ENCODE assay signal across 8 cellular contexts in genomic region chr7:26078437-26079362, GRCh38.
DNase-seq lines count a peak whose midpoint lies in the region; ATAC-seq and TF ChIP-seq lines count a peak whose summit lies in the region.

No MANE protein-coding gene starts in this region.

- H3K36me3 Mint-ChIP-seq in activated CD4-positive, alpha-beta T cell treated with anti-CD3 and anti-CD28 coated beads, Interleukin-2, amount 10 ng/mL, durations not matched to agents 24 days and 14 days (ENCODE audit: low read depth), result no peaks in the 10 kb centered on the region
- no peaks in the 10 kb centered on the region for H3K36me3 Mint-ChIP-seq in dendritic cell treated with granulocyte-macrophage colony-stimulating factor and Interleukin-4, amounts not matched to agents 40 ng/mL and 50 ng/mL, for 4 days (ENCODE audit: low read depth)

- H3K9me3 ChIP-seq in BLaER1 (no peaks in the 10 kb centered on the region), mucosa of descending colon (no peaks in the 10 kb centered on the region)

- no peaks in the 10 kb centered on the region for H3K9me3 Mint-ChIP-seq in activated CD4-positive, alpha-beta T cell treated with anti-CD3 and anti-CD28 coated beads, Interleukin-2, amount 10 ng/mL, durations not matched to agents 24 days and 14 days
- no peaks in the 10 kb centered on the region for H3K9me3 Mint-ChIP-seq in dendritic cell treated with granulocyte-macrophage colony-stimulating factor and Interleukin-4, amounts not matched to agents 40 ng/mL and 50 ng/mL, for 4 days

- H3K4me2 ChIP-seq in BLaER1, result peak overlapping the region; percentile 52

- H3K27me3 ChIP-seq in BLaER1, result no peaks in the 10 kb centered on the region

- no peaks in the 10 kb centered on the region for H4K20me1 ChIP-seq in BLaER1

- no peak for TF ChIP-seq CTCF in mucosa of descending colon (IDR thresholded peaks at IDR 0.05)

- ATAC-seq in GM19351 (IDR thresholded peaks at IDR 0.05; ENCODE audit: unreplicated experiment) (peak; percentile 91), HG03469 (IDR thresholded peaks at IDR 0.05; ENCODE audit: unreplicated experiment) (peak; percentile 65), mucosa of descending colon (peak; percentile 89)

- no peak overlapping the region for H3K27ac ChIP-seq in BLaER1

- H3K4me3 ChIP-seq in BLaER1, result no peak overlapping the region
- no peak overlapping the region for H3K4me3 ChIP-seq in mucosa of descending colon

- H3K27me3 Mint-ChIP-seq in activated CD4-positive, alpha-beta T cell treated with anti-CD3 and anti-CD28 coated beads, Interleukin-2, amount 10 ng/mL, durations not matched to agents 24 days and 14 days, result peaks cover 71% of the 10 kb centered on the region
- peaks cover 59% of the 10 kb centered on the region for H3K27me3 Mint-ChIP-seq in dendritic cell treated with granulocyte-macrophage colony-stimulating factor and Interleukin-4, amounts not matched to agents 40 ng/mL and 50 ng/mL, for 4 days

- DNase-seq in NCI-H524 (lab: John Stamatoyannopoulos, UW) (peak; percentile 92 to 98), mucosa of descending colon (peak; percentile 80 to 83 (median 81))
- DNase-seq in activated CD4-positive, alpha-beta T cell treated with anti-CD3 and anti-CD28 coated beads, Interleukin-2, amount 10 ng/mL, durations not matched to agents 24 days and 14 days, result peak; percentile 93
- peak; percentile 61 to 63 for DNase-seq in stimulated activated CD8-positive, alpha-beta memory T cell treated with anti-CD3 and anti-CD28 coated beads, Interleukin-7, amount 100 ng/mL, for 1 hour (ENCODE audit: low read depth in 2 of 2)

- no peak overlapping the region for H3K9ac ChIP-seq in BLaER1

- H3K4me1 ChIP-seq in BLaER1 (peaks cover 17% of the 10 kb centered on the region), mucosa of descending colon (ENCODE audit: low read depth) (no peaks in the 10 kb centered on the region)

- peaks cover 8% of the 10 kb centered on the region for H3K4me1 Mint-ChIP-seq in activated CD4-positive, alpha-beta T cell treated with anti-CD3 and anti-CD28 coated beads, Interleukin-2, amount 10 ng/mL, durations not matched to agents 24 days and 14 days
- no peaks in the 10 kb centered on the region for H3K4me1 Mint-ChIP-seq in dendritic cell treated with granulocyte-macrophage colony-stimulating factor and Interleukin-4, amounts not matched to agents 40 ng/mL and 50 ng/mL, for 4 days (ENCODE audit: low read depth)

- peak overlapping the region; percentile 5 for H3K4me3 Mint-ChIP-seq in activated CD4-positive, alpha-beta T cell treated with anti-CD3 and anti-CD28 coated beads, Interleukin-2, amount 10 ng/mL, durations not matched to agents 24 days and 14 days
- H3K4me3 Mint-ChIP-seq in dendritic cell treated with granulocyte-macrophage colony-stimulating factor and Interleukin-4, amounts not matched to agents 40 ng/mL and 50 ng/mL, for 4 days, result peak overlapping the region; percentile 7

- H3K36me3 ChIP-seq in BLaER1 (no peaks in the 10 kb centered on the region), mucosa of descending colon (ENCODE audit: low read depth) (no peaks in the 10 kb centered on the region)

- intact Hi-C loops in activated CD4-positive, alpha-beta T cell treated with anti-CD3 and anti-CD28 coated beads, Interleukin-2, amount 10 ng/mL, durations not matched to agents 24 days and 14 days (cut with micrococcal nuclease), result loop anchor here (5.0 kb wide), 1 partner anchor 289 kb away; no protein-coding TSS in a partner anchor
- intact Hi-C loops in dendritic cell treated with granulocyte-macrophage colony-stimulating factor and Interleukin-4, amounts not matched to agents 40 ng/mL and 50 ng/mL, for 4 days (cut with micrococcal nuclease), result loop anchor here (5.0 to 10.0 kb wide), 2 partner anchors 284 to 1086 kb away; partner anchors contain the start of gene HOXA9
- intact Hi-C loops in mucosa of descending colon (cut with DNase I, micrococcal nuclease), result no loop called here

- H3K27ac Mint-ChIP-seq in activated CD4-positive, alpha-beta T cell treated with anti-CD3 and anti-CD28 coated beads, Interleukin-2, amount 10 ng/mL, durations not matched to agents 24 days and 14 days, result no peak overlapping the region
- no peak overlapping the region for H3K27ac Mint-ChIP-seq in dendritic cell treated with granulocyte-macrophage colony-stimulating factor and Interleukin-4, amounts not matched to agents 40 ng/mL and 50 ng/mL, for 4 days

Comparison
In these comparisons a context has a peak if more than half of its experiments do, and no peak if none do; other contexts are left out.
1. intact Hi-C loops: an anchor here in activated CD4-positive, alpha-beta T cell treated with anti-CD3 and anti-CD28 coated beads, Interleukin-2, amount 10 ng/mL, durations not matched to agents 24 days and 14 days (5.0 kb wide) and dendritic cell treated with granulocyte-macrophage colony-stimulating factor and Interleukin-4, amounts not matched to agents 40 ng/mL and 50 ng/mL, for 4 days (5.0 to 10.0 kb wide); none called in mucosa of descending colon.